Comparison of ENCODE assay signal across 9 cellular contexts in genomic region chr15:77617507-77618285, GRCh38. TPM values are rescaled to one million over a fixed set of nuclear protein-coding genes. Genes with fewer than 3 reads are reported as not detected.
A peak's percentile ranks its signal among the peaks of the same experiment; 100 is the strongest.
DNase-seq lines count a peak whose midpoint lies in the region; ATAC-seq, FAIRE-seq and TF ChIP-seq lines count a peak whose summit lies in the region.
"Had no signal": no experiment of that assay in that cellular context is flagged by ENCODE, and none has a peak within 500 bp of the region (broad histone marks: within the 10 kb centered on the region; RNA-seq: fewer than 3 reads in every experiment).

No MANE protein-coding gene starts in this region.

- H3K27ac Mint-ChIP-seq in neural crest cell (ENCODE audit: unreplicated experiment) = peak overlapping the region; percentile 69
- H3K27ac Mint-ChIP-seq: activated T-helper 2 cell treated with anti-CD3 and anti-CD28 coated beads, Interferon-gamma antibody, Interleukin-2, Interleukin-4, amounts not matched to agents 10 μg/mL and 5 μg/mL and 100 μg/mL, durations not matched to agents 14 hours and 24 hours and 36 hours had no signal

- in situ Hi-C loops in K562 (cut with MboI) = no loop called here

- FAIRE-seq in K562 (lab: Jason Lieb, UNC) = peak; percentile 91

- no peaks in the 10 kb centered on the region for H3K27me3 ChIP-seq in K562 (ENCODE audit: control insufficient read depth in 2 of 2, insufficient read depth in 2 of 2, low read length in 2 of 2)
- H3K27me3 ChIP-seq in ovary = no peaks in the 10 kb centered on the region

- CTCF ChIA-PET in K562 (lab: Yijun Ruan, JAX; ENCODE audit: low intra/inter-chr PET ratio) = no interaction called here

- ATAC-seq in K562 = peak; percentile 73

- peak; percentile 55 for DNase-seq in DMS53 (lab: John Stamatoyannopoulos, UW)
- DNase-seq in DMS53 treated with DMSO at 0.1 percent for 48 hours (lab: John Stamatoyannopoulos, UW; ENCODE audit: unreplicated experiment) = no peak
- DNase-seq in K562 (ENCODE audit: extremely low read depth in 1 of 4, low spot score in 3 of 4) = peak in 3 of 4 experiments; percentile 38 to 79 (median 66)
- DNase-seq in neural crest cell (ENCODE audit: low read depth, low spot score) = no peak
- DNase-seq in central memory CD4-positive, alpha-beta T cell = no peak
- DNase-seq in ovary = no peak
- DNase-seq in OCI-M2 (lab: John Stamatoyannopoulos, UW; ENCODE audit: unreplicated experiment) = no peak

- TF ChIP-seq EP300 in K562 (IDR thresholded peaks at IDR 0.05; ENCODE audit: low read length) = no peak
- no peak for TF ChIP-seq EP300 in ovary (IDR thresholded peaks at IDR 0.05)

- H3K36me3 ChIP-seq in K562 (ENCODE audit: control insufficient read depth, insufficient read depth, low read length) = peaks cover 15% of the 10 kb centered on the region; the same call in 1 of the 3 replicates
- H3K36me3 ChIP-seq in ovary = no peaks in the 10 kb centered on the region

- intact Hi-C loops in K562 (cut with micrococcal nuclease) = no loop called here
- intact Hi-C loops in ovary (cut with DNase I) = no loop called here

- no peaks in the 10 kb centered on the region for H4K20me1 ChIP-seq in K562 (replicated peaks; ENCODE audit: control insufficient read depth, insufficient read depth, low read length)

- H3K4me3 Mint-ChIP-seq in neural crest cell = no peak overlapping the region

- peaks cover 4% of the 10 kb centered on the region for H3K36me3 Mint-ChIP-seq in neural crest cell (ENCODE audit: low read depth)

- H3K4me1 ChIP-seq in K562 (replicated peaks in 1 of 2; ENCODE audit: control insufficient read depth in 2 of 2, insufficient read depth in 2 of 2, low read length in 2 of 2) = peaks cover 29 to 70% of the 10 kb centered on the region in 2 experiments
- no peaks in the 10 kb centered on the region for H3K4me1 ChIP-seq in ovary (ENCODE audit: insufficient read depth)

- no peaks in the 10 kb centered on the region for H3K9me3 Mint-ChIP-seq in neural crest cell
- H3K9me3 Mint-ChIP-seq: activated T-helper 2 cell treated with anti-CD3 and anti-CD28 coated beads, Interferon-gamma antibody, Interleukin-2, Interleukin-4, amounts not matched to agents 10 μg/mL and 5 μg/mL and 100 μg/mL, durations not matched to agents 14 hours and 24 hours and 36 hours had no signal

- no peak overlapping the region for H3K27ac ChIP-seq in K562 (ENCODE audit: extremely low read depth, low read depth, low read length)
- no peak overlapping the region for H3K27ac ChIP-seq in ovary

- no peaks in the 10 kb centered on the region for H3K9me1 ChIP-seq in K562 (ENCODE audit: control insufficient read depth, insufficient read depth, low read length)

- TF ChIP-seq RAD21 in K562 (CRISPR knock-in tag; conservative IDR thresholded peaks at IDR 0.05 in 1 of 2, IDR thresholded peaks at IDR 0.05 in 1 of 2) = peak in 1 of 2 experiments; percentile 37; a peak in 2 of 4 replicates

- peaks cover 16% of the 10 kb centered on the region; the same call in 2 of the 3 replicates for H3K79me2 ChIP-seq in K562 (ENCODE audit: control insufficient read depth, insufficient read depth, low read length)

- TF ChIP-seq POLR2A in K562 (conservative IDR thresholded peaks at IDR 0.05) (no peak), ovary (IDR thresholded peaks at IDR 0.05) (no peak)

- H3K9ac ChIP-seq in K562 (ENCODE audit: insufficient read depth in 1 of 2, low read depth in 2 of 2, low read length in 2 of 2) = peak overlapping the region in 1 of 2 experiments; percentile 50; a peak in 2 of 4 replicates

- peaks cover 16% of the 10 kb centered on the region for H3K4me1 Mint-ChIP-seq in neural crest cell

- no peak overlapping the region; the same call in 1 of the 2 replicates for H3K4me2 ChIP-seq in K562 (ENCODE audit: insufficient read depth, low read length)

- no TSS peak for BruUV-seq in K562 (replicated peaks; lab: Mats Ljungman, UMichigan)

- 35% methylated on average over 11 of the region's 14 CpGs for WGBS in K562 (ENCODE audit: insufficient coverage, low coverage, missing lambda C conversion rate)
- WGBS in ovary, 3 donors = 78 to 81% (median 81%) methylated on average over 14 of the region's 14 CpGs

- H3K27me3 Mint-ChIP-seq in neural crest cell (ENCODE audit: low read depth) = no peaks in the 10 kb centered on the region

- H2AFZ ChIP-seq in K562 (ENCODE audit: low read depth, low read length) = peak overlapping the region; percentile 13; the same call in 1 of the 2 replicates

- TF ChIP-seq CTCF in LNCAP (IDR thresholded peaks at IDR 0.05) (peak; percentile 51), K562 (IDR thresholded peaks at IDR 0.05 in 2 of 3, conservative IDR thresholded peaks at IDR 0.05 in 1 of 3; ENCODE audit: insufficient read depth in 2 of 3, low read depth in 1 of 3, low read length in 3 of 3) (peak; percentile 78 to 88 (median 81)), neural crest cell (conservative IDR thresholded peaks at IDR 0.05) (peak; percentile 56), ovary (IDR thresholded peaks at IDR 0.05) (no peak)

- POLR2A ChIA-PET in K562 (lab: Yijun Ruan, JAX) = interaction anchor here (0.7 to 1.5 kb wide), 5 partner anchors 9 to 37 kb away, joined by 4 to 9 read pairs (median 5); no protein-coding TSS in a partner anchor

- H3K9me3 ChIP-seq in K562 (replicated peaks; ENCODE audit: control insufficient read depth, insufficient read depth, low read depth, low read length) = no peaks in the 10 kb centered on the region
- no peaks in the 10 kb centered on the region for H3K9me3 ChIP-seq in ovary

- no peak overlapping the region for H3K4me3 ChIP-seq in K562
- no peak overlapping the region for H3K4me3 ChIP-seq in ovary

TF ChIP-seq in K562, 482 proteins besides CTCF, POLR2A, EP300 and RAD21 (continues in another document):
- TF ChIP-seq ZNF263 (CRISPR knock-in tag; IDR thresholded peaks at IDR 0.05; ENCODE audit: borderline replicate concordance) = 0 out of 2 replicates have a peak, but pooled peaks have one; percentile 27
- no peak for TF ChIP-seq NFYB (IDR thresholded peaks at IDR 0.05; ENCODE audit: extremely low read depth, insufficient read length)
- no peak for TF ChIP-seq ELF2 (CRISPR knock-in tag; IDR thresholded peaks at IDR 0.05)
- TF ChIP-seq TFAP4 (CRISPR knock-in tag; IDR thresholded peaks at IDR 0.05; ENCODE audit: borderline replicate concordance) = peak; percentile 33; the same call in 1 of the 2 replicates
- TF ChIP-seq SMC3 (conservative IDR thresholded peaks at IDR 0.05; ENCODE audit: insufficient read depth, low read depth, low read length) = 0 out of 2 replicates have a peak, but pooled peaks have one; percentile 21
- TF ChIP-seq MAX (CRISPR knock-in tag; IDR thresholded peaks at IDR 0.05) = peak; percentile 14; the same call in 1 of the 2 replicates
- peak; percentile 58 for TF ChIP-seq CTCFL (IDR thresholded peaks at IDR 0.05; ENCODE audit: borderline replicate concordance, insufficient read depth, low read depth, low read length, poor library complexity, severe bottlenecking)
- no peak for TF ChIP-seq GABPA (tag; conservative IDR thresholded peaks at IDR 0.05; ENCODE audit: low read depth)
- 0 out of 2 replicates have a peak, but pooled peaks have one; percentile 18 for TF ChIP-seq CTBP1 (IDR thresholded peaks at IDR 0.05; ENCODE audit: borderline replicate concordance)
- 0 out of 2 replicates have a peak, but pooled peaks have one; percentile 11 for TF ChIP-seq ZNF3 (CRISPR knock-in tag; IDR thresholded peaks at IDR 0.05)

RNA-seq across cellular contexts. Expression of gene LINGO1, which starts 15.0 kb away (rescaled TPM):
- total RNA-seq in K562 (2011; cell fraction: chromatin; rRNA removed; ENCODE audit: low replicate concordance) = 11.5 and 26.9 TPM in 2 replicates
- total RNA-seq in K562 (2011; cell fraction: nucleolus; rRNA removed) = 18.7 and 19.2 TPM in 2 replicates
- 24.1 and 38.6 TPM in 2 replicates for total RNA-seq in K562 (2011; cell fraction: nucleoplasm; rRNA removed)
- 2.1 and 3.3 TPM in 2 replicates for total RNA-seq in K562 (2014; rRNA removed)
- total RNA-seq in K562 (2014; rRNA removed; fragmentation: Illumina TruSeq; extraction: Trizol) = 0.65 and 0.73 TPM in 2 replicates
- total RNA-seq in K562 (2015; rRNA removed; fragmentation: Illumina TruSeq; extraction: Trizol) = 2.0 TPM in 2 replicates
- 14.3 and 14.8 TPM in 2 replicates for total RNA-seq in K562 (2021)
- 12.4 and 19.4 TPM in 2 replicates for polyA plus RNA-seq in K562 (2011; rRNA removed)
- polyA plus RNA-seq in K562 (2011; cell fraction: cytosol; rRNA removed) = 14.2 and 25.6 TPM in 2 replicates
- 10.6 and 19.2 TPM in 2 replicates for polyA plus RNA-seq in K562 (2011; cell fraction: nucleus; rRNA removed)
- 8.0 and 8.2 TPM in 2 replicates for polyA plus RNA-seq in K562 (2012)
- 15.3 and 19.0 TPM in 2 replicates for polyA plus RNA-seq in K562 (2014; fragmentation: Illumina TruSeq; extraction: Trizol)
- under 1 TPM; 0.07 to 0.08 TPM for polyA plus RNA-seq in K562 (2014; fragmentation: Nextera tagmentation; extraction: Ambion mirVana)
- 8.1 and 9.3 TPM in 2 replicates for polyA plus RNA-seq in K562 (2014; rRNA removed)
- 5.8 and 8.8 TPM in 2 replicates for polyA minus RNA-seq in K562 (2011; rRNA and poly(A)+ RNA removed)
- 14.6 and 15.2 TPM in 2 replicates for polyA minus RNA-seq in K562 (2011; cell fraction: cytosol; rRNA and poly(A)+ RNA removed)
- polyA minus RNA-seq in K562 (2011; cell fraction: nucleus; rRNA and poly(A)+ RNA removed) = 3.4 and 3.8 TPM in 2 replicates
- total RNA-seq in neural crest cell = 31.0 and 36.8 TPM in 2 replicates
- 1 to 10 TPM in 3 of 7 donors, under 1 TPM in 4; 0.36 to 4.5 (median 0.92) TPM for total RNA-seq in ovary
- polyA plus RNA-seq in ovary = 1 to 10 TPM; 2.4 to 3.6 TPM
- total RNA-seq: activated T-helper 2 cell treated with anti-CD3 and anti-CD28 coated beads, Interferon-gamma antibody, Interleukin-2, Interleukin-4, amounts not matched to agents 10 μg/mL and 5 μg/mL and 100 μg/mL, durations not matched to agents 14 hours and 24 hours and 36 hours had no signal

Comparison
In these comparisons a context has a peak if more than half of its experiments do, and no peak if none do; other contexts are left out.
1. DNase-seq: peak in DMS53 (single experiment) and K562 (3 of 4); none in DMS53 treated with DMSO at 0.1 percent for 48 hours (single experiment), neural crest cell (single experiment), central memory CD4-positive, alpha-beta T cell (single experiment), ovary (0 of 5) and OCI-M2 (single experiment).
2. CTCF ChIP-seq: peak in LNCAP (single experiment), K562 (3 of 3) and neural crest cell (single experiment); none in ovary (0 of 3).